18 cellular contexts compared by ENCODE assay signal in the genomic region with DNA sequence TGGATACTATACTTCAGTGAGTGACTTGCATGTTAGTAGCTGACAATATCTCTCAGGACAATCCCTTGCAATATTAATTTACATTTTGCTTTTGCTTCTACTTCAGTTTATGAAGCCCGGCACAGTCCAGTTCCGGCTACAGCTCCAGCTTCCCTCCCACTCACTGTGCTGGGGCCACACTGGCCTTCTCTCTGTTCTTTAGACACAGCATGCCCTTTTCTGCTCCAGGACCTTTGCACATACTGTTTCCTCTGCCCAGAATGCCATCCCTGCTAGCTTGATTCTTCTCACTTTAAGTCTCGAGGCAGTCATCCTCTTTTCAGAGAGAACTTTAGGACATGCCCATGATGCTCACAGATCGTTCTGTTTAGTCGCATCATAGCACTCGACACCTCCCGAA. TPM values are rescaled to one million over a fixed set of nuclear protein-coding genes. Genes with fewer than 3 reads are reported as not detected.
DNase-seq lines count a peak whose midpoint lies in the region; ATAC-seq and TF ChIP-seq lines count a peak whose summit lies in the region.
"Had no signal": no experiment of that assay in that cellular context is flagged by ENCODE, and none has a peak within 500 bp of the region (broad histone marks: within the 10 kb centered on the region; RNA-seq: fewer than 3 reads in every experiment).

No MANE protein-coding gene starts in this region.

- H3K27me3 ChIP-seq in BLaER1 (no peaks in the 10 kb centered on the region), HCT116 (ENCODE audit: insufficient read depth, low read length) (no peaks in the 10 kb centered on the region), endodermal cell (ENCODE audit: control insufficient read depth, insufficient read depth, low read length, poor library complexity, severe bottlenecking) (no peaks in the 10 kb centered on the region)

- H3K9me3 ChIP-seq in BLaER1 = peaks cover 4% of the 10 kb centered on the region; the same call in 1 of the 2 replicates
- no peaks in the 10 kb centered on the region for H3K9me3 ChIP-seq in HCT116 (ENCODE audit: control insufficient read depth in 1 of 2, insufficient read depth in 1 of 2, low read depth in 1 of 2, low read length in 2 of 2)
- no peaks in the 10 kb centered on the region for H3K9me3 ChIP-seq in endodermal cell (ENCODE audit: control insufficient read depth, low read length)

- H2AFZ ChIP-seq in HCT116 (ENCODE audit: low read depth, low read length, poor library complexity, severe bottlenecking) = peak overlapping the region; percentile 96

- POLR2A ChIA-PET in HCT116 (lab: Charles Lee) = no interaction called here

- no peak for TF ChIP-seq RAD21 in HCT116 (IDR thresholded peaks at IDR 0.05; ENCODE audit: low read depth)

- TF ChIP-seq CTCF in HCT116 (IDR thresholded peaks at IDR 0.05 in 2 of 3, conservative IDR thresholded peaks at IDR 0.05 in 1 of 3; ENCODE audit: borderline replicate concordance in 1 of 3, insufficient read depth in 1 of 3, low read depth in 2 of 3, low read length in 2 of 3) (no peak), endodermal cell (conservative IDR thresholded peaks at IDR 0.05) (no peak)

- H3K4me1 ChIP-seq in BLaER1 = peaks cover 24% of the 10 kb centered on the region
- peaks cover 20 to 25% of the 10 kb centered on the region in 2 experiments for H3K4me1 ChIP-seq in HCT116 (ENCODE audit: control insufficient read depth in 1 of 2, insufficient read depth in 2 of 2, low read length in 2 of 2)
- peaks cover 4% of the 10 kb centered on the region for H3K4me1 ChIP-seq in endodermal cell (ENCODE audit: control insufficient read depth, insufficient read depth, low read length)

- no peak for TF ChIP-seq POLR2A in HCT116 (IDR thresholded peaks at IDR 0.05; ENCODE audit: borderline replicate concordance, extremely low read depth, insufficient read depth, insufficient read length)

- no peak for ATAC-seq in HCT116
- ATAC-seq in sciatic nerve = no peak
- no peak for ATAC-seq in stimulated activated effector memory CD8-positive, alpha-beta T cell treated with anti-CD3 and anti-CD28 coated beads, Interleukin-12 subunit alpha, Interleukin-12 subunit beta, amount 100 ng/mL, for 72 hours
- ATAC-seq in HG03196 (IDR thresholded peaks at IDR 0.05; ENCODE audit: unreplicated experiment) = no peak
- ATAC-seq: CD8-positive, alpha-beta T cell; GM23338 had no signal

- H3K4me3 Mint-ChIP-seq in endodermal cell = no peak overlapping the region
- H3K4me3 Mint-ChIP-seq in stimulated activated effector memory CD8-positive, alpha-beta T cell treated with anti-CD3 and anti-CD28 coated beads, Interleukin-12 subunit alpha, Interleukin-12 subunit beta, amount 100 ng/mL, for 72 hours = no peak overlapping the region
- H3K4me3 Mint-ChIP-seq: B cell; CD14-positive monocyte; CD8-positive, alpha-beta T cell; GM23338; H9 had no signal

- no peak overlapping the region for H3K27ac Mint-ChIP-seq in endodermal cell
- H3K27ac Mint-ChIP-seq in stimulated activated effector memory CD8-positive, alpha-beta T cell treated with anti-CD3 and anti-CD28 coated beads, Interleukin-12 subunit alpha, Interleukin-12 subunit beta, amount 100 ng/mL, for 72 hours = no peak overlapping the region
- H3K27ac Mint-ChIP-seq: B cell; CD8-positive, alpha-beta T cell; GM23338; H9 had no signal

- no peaks in the 10 kb centered on the region for H3K79me2 ChIP-seq in HCT116 (ENCODE audit: insufficient read depth, low read length)

- H4K20me1 ChIP-seq in BLaER1 = no peaks in the 10 kb centered on the region
- no peaks in the 10 kb centered on the region for H4K20me1 ChIP-seq in HCT116 (ENCODE audit: insufficient read depth)

- H3K4me1 Mint-ChIP-seq in endodermal cell = peaks cover 6% of the 10 kb centered on the region
- H3K4me1 Mint-ChIP-seq in stimulated activated effector memory CD8-positive, alpha-beta T cell treated with anti-CD3 and anti-CD28 coated beads, Interleukin-12 subunit alpha, Interleukin-12 subunit beta, amount 100 ng/mL, for 72 hours = peaks cover 7% of the 10 kb centered on the region

- H3K4me2 ChIP-seq in BLaER1 = peak overlapping the region; percentile 59
- peak overlapping the region; percentile 83 for H3K4me2 ChIP-seq in HCT116 (ENCODE audit: low read length)
- H3K4me2 ChIP-seq: GM23338 had no signal

- no peak overlapping the region for H3K4me3 ChIP-seq in BLaER1
- H3K4me3 ChIP-seq in HCT116 (replicated peaks in 1 of 2; ENCODE audit: low read depth in 1 of 2, low read length in 2 of 2) = peak overlapping the region in 1 of 2 experiments; percentile 36; a peak in 1 of 4 replicates
- H3K4me3 ChIP-seq in endodermal cell (ENCODE audit: low read length) = no peak overlapping the region
- H3K4me3 ChIP-seq: GM23338 had no signal

- CTCF ChIA-PET in HCT116 (lab: Charles Lee) = no interaction called here

- H3K27me3 Mint-ChIP-seq in endodermal cell (ENCODE audit: insufficient read depth) = peaks cover 33% of the 10 kb centered on the region

- no TSS peak for BruUV-seq in HCT116 (replicated peaks; lab: Mats Ljungman, UMichigan)

- no peaks in the 10 kb centered on the region for H3K9me2 ChIP-seq in HCT116 (ENCODE audit: insufficient read depth)

- no peak overlapping the region for H3K9ac ChIP-seq in BLaER1
- H3K9ac ChIP-seq in HCT116 (ENCODE audit: low read length) = no peak overlapping the region
- no peak overlapping the region for H3K9ac ChIP-seq in endodermal cell (ENCODE audit: extremely low read depth, low read length, poor library complexity, severe bottlenecking)

- H3K27ac ChIP-seq in BLaER1 (no peak overlapping the region), HCT116 (ENCODE audit: low read depth, low read length) (no peak overlapping the region), endodermal cell (ENCODE audit: low read depth, low read length) (no peak overlapping the region)
- H3K27ac ChIP-seq: HL-60 had no signal

- RAD21 ChIA-PET in HCT116 (lab: Charles Lee; ENCODE audit: low non-redundant PET in 1 of 2, low total read pairs in 2 of 2, uncharacterized antibody in 2 of 2, unreplicated experiment in 2 of 2) = no interaction called here

- H3K36me3 Mint-ChIP-seq in endodermal cell (ENCODE audit: low read depth) = no peaks in the 10 kb centered on the region
- no peaks in the 10 kb centered on the region for H3K36me3 Mint-ChIP-seq in stimulated activated effector memory CD8-positive, alpha-beta T cell treated with anti-CD3 and anti-CD28 coated beads, Interleukin-12 subunit alpha, Interleukin-12 subunit beta, amount 100 ng/mL, for 72 hours
- H3K36me3 Mint-ChIP-seq: CD14-positive monocyte; CD8-positive, alpha-beta T cell had no signal

- DNase-seq in HCT116 (ENCODE audit: low read depth, low spot score) (no peak), endodermal cell (peak; percentile 32), sciatic nerve (ENCODE audit: low spot score) (peak; percentile 27), SK-N-DZ (ENCODE audit: low spot score) (no peak)
- DNase-seq in stimulated activated effector memory CD8-positive, alpha-beta T cell treated with anti-CD3 and anti-CD28 coated beads, Interleukin-12 subunit alpha, Interleukin-12 subunit beta, amount 100 ng/mL, for 72 hours (ENCODE audit: low spot score in 2 of 2) = no peak
- no peak for DNase-seq in activated CD4-positive, CD25-positive, alpha-beta regulatory T cell (lab: John Stamatoyannopoulos, UW)
- DNase-seq: CD8-positive, alpha-beta T cell; COR-L47; DND-41; GDM1; H9; HFFc6 had no signal

- WGBS in endodermal cell (ENCODE audit: insufficient coverage in 1 of 2, insufficient read length in 1 of 2), 2 experiments = 94 to 95% methylated on average over 7 of the region's 7 CpGs

- no peaks in the 10 kb centered on the region for H3K36me3 ChIP-seq in BLaER1
- no peaks in the 10 kb centered on the region for H3K36me3 ChIP-seq in HCT116 (ENCODE audit: control insufficient read depth in 1 of 2, insufficient read depth in 2 of 2, low read length in 2 of 2)
- H3K36me3 ChIP-seq in endodermal cell (ENCODE audit: control insufficient read depth, insufficient read depth, low read length) = no peaks in the 10 kb centered on the region

- intact Hi-C loops in HCT116 (cut with micrococcal nuclease) (no loop called here), sciatic nerve (cut with DNase I) (loop anchor here (10.0 kb wide), 1 partner anchor 927 kb away; no protein-coding TSS in a partner anchor)

- H3K9me3 Mint-ChIP-seq in endodermal cell = no peaks in the 10 kb centered on the region
- no peaks in the 10 kb centered on the region for H3K9me3 Mint-ChIP-seq in stimulated activated effector memory CD8-positive, alpha-beta T cell treated with anti-CD3 and anti-CD28 coated beads, Interleukin-12 subunit alpha, Interleukin-12 subunit beta, amount 100 ng/mL, for 72 hours
- H3K9me3 Mint-ChIP-seq: CD8-positive, alpha-beta T cell; GM23338; H9; HFFc6 had no signal

TF ChIP-seq in HCT116, 20 proteins besides CTCF, POLR2A, EP300 and RAD21 (continues in another document):
- TF ChIP-seq ELF1 (IDR thresholded peaks at IDR 0.05; ENCODE audit: borderline replicate concordance, low read depth) = no peak
- TF ChIP-seq YY1 (IDR thresholded peaks at IDR 0.05; ENCODE audit: extremely low read depth, insufficient replicate concordance, low read depth, low read length) = no peak
- no peak for TF ChIP-seq ATF3 (IDR thresholded peaks at IDR 0.05)
- no peak for TF ChIP-seq TCF7L2 (IDR thresholded peaks at IDR 0.05; ENCODE audit: borderline replicate concordance, extremely low read depth, insufficient read depth, insufficient read length)
- TF ChIP-seq CEBPB (IDR thresholded peaks at IDR 0.05; ENCODE audit: low read depth) = no peak
- no peak for TF ChIP-seq EZH2phosphoT487 (IDR thresholded peaks at IDR 0.05; ENCODE audit: borderline replicate concordance)
- no peak for TF ChIP-seq CBX3 (IDR thresholded peaks at IDR 0.05; ENCODE audit: low read depth)

RNA-seq across cellular contexts. Expression of gene LRRC75A, which starts 25.5 kb away (rescaled TPM):
- 2.3 TPM for total RNA-seq in HCT116 (2021; ENCODE audit: unreplicated experiment)
- polyA plus RNA-seq in HCT116 (2012) = 2.4 and 2.7 TPM in 2 replicates
- total RNA-seq in endodermal cell = 1 to 10 TPM; 3.2 to 5.0 TPM
- 6.6 TPM for polyA plus RNA-seq in endodermal cell (2013, experiment 1 of 2)
- 5.7 TPM for polyA plus RNA-seq in endodermal cell (2013, experiment 2 of 2)
- 7.0 TPM for total RNA-seq in sciatic nerve
- polyA plus RNA-seq in SK-N-DZ (2014; cell fraction: cytosol; rRNA removed) = 1.5 and 2.3 TPM in 2 replicates
- polyA plus RNA-seq in SK-N-DZ (2014; cell fraction: nucleus; rRNA removed) = 1.9 and 3.0 TPM in 2 replicates

RNA-seq across cellular contexts. Expression of gene ZNF287, which starts 51.5 kb away (rescaled TPM):
- total RNA-seq in HCT116 (2021; ENCODE audit: unreplicated experiment) = not detected
- polyA plus RNA-seq in HCT116 (2012) = not detected in 2 replicates
- 10 to 100 TPM in 1 of 2 donors, 1 to 10 TPM in 1; 6.9 to 16.4 TPM for total RNA-seq in endodermal cell
- 9.7 TPM for polyA plus RNA-seq in endodermal cell (2013, experiment 1 of 2)
- polyA plus RNA-seq in endodermal cell (2013, experiment 2 of 2) = 9.5 TPM
- 8.9 TPM for total RNA-seq in sciatic nerve
- polyA plus RNA-seq in SK-N-DZ (2014; cell fraction: cytosol; rRNA removed) = 7.6 and 12.0 TPM in 2 replicates
- 8.1 and 10.4 TPM in 2 replicates for polyA plus RNA-seq in SK-N-DZ (2014; cell fraction: nucleus; rRNA removed)

Comparison
In these comparisons a context has a peak if more than half of its experiments do, and no peak if none do; other contexts are left out.
1. DNase-seq: peak in endodermal cell (single experiment) and sciatic nerve (single experiment); none in HCT116 (single experiment), SK-N-DZ (single experiment), stimulated activated effector memory CD8-positive, alpha-beta T cell treated with anti-CD3 and anti-CD28 coated beads, Interleukin-12 subunit alpha, Interleukin-12 subunit beta, amount 100 ng/mL, for 72 hours (0 of 2) and activated CD4-positive, CD25-positive, alpha-beta regulatory T cell (0 of 4).